ENCODE assay signal across 8 cellular contexts in the genomic region with DNA sequence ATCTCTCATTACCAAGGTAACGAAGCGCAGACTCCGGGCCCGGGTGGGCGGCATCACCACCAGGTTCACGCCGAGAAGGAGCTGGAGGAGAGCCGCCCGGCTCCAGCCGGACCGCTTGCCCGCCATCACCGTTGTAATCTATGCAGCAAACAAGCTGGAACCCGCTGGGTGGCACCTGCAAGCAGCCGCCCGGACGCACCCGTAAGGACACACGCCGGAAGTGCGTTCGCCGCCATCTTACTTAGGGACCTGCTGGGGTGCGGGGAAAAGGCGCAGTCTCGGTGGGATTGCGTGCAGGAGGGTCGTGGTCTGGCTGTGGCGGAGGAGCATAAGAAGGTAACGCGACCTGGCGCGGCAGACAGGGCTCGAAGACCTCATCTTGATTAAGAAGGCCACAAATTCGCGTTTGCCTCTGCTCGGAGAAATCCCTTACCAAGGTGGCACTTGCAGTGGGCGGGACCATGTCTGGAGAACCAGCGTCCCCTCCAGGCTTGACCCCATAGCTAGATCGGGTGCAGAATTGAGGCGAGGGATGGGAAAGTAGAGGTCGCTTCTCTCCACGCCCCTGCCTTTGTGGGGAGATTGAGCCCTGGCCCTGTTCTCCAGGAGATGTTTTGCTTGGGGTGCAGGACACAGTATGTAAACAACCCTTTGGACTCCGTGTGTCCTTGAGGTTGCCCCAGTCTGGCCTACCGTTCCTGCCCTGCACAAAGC. TPM values are rescaled to one million over a fixed set of nuclear protein-coding genes. Genes with fewer than 3 reads are reported as not detected.
DNase-seq lines count a peak whose midpoint lies in the region; ATAC-seq and TF ChIP-seq lines count a peak whose summit lies in the region.

Gene ACP2, minus strand, starts transcription at position 151 of the 714 bp plus-strand sequence. Its CDS starts 25 bp downstream, at position 126.

- H3K27ac Mint-ChIP-seq in activated CD4-positive, alpha-beta T cell treated with anti-CD3 and anti-CD28 coated beads for 36 hours: peak within 1 kb of the TSS; percentile 95

- peaks cover 6% of the 10 kb centered on the region for H3K36me3 Mint-ChIP-seq in activated CD4-positive, alpha-beta T cell treated with anti-CD3 and anti-CD28 coated beads for 36 hours (ENCODE audit: low read depth)

- no peak for TF ChIP-seq CTCF in choroid plexus epithelial cell (conservative IDR thresholded peaks at IDR 0.05; ENCODE audit: low read depth, low read length)

- H3K9me3 Mint-ChIP-seq in activated CD4-positive, alpha-beta T cell treated with anti-CD3 and anti-CD28 coated beads for 36 hours (ENCODE audit: low read depth): no peaks in the 10 kb centered on the region

- DNase-seq in Ammon's horn (ENCODE audit: low spot score) (peak; percentile 95), NCI-H446 (lab: John Stamatoyannopoulos, UW) (peak; percentile 80 to 92), choroid plexus epithelial cell (ENCODE audit: low read depth) (peak; percentile 93), left colon (peak; percentile 88 to 92)
- peak; percentile 94 for DNase-seq in activated CD4-positive, alpha-beta T cell treated with anti-CD3 and anti-CD28 coated beads for 36 hours
- peak; percentile 86 to 88 for DNase-seq in stimulated activated CD4-positive, alpha-beta T cell treated with anti-CD3 and anti-CD28 coated beads, Interleukin-2, amount 100 ng/mL, for 24 hours

- H3K4me3 Mint-ChIP-seq in activated CD4-positive, alpha-beta T cell treated with anti-CD3 and anti-CD28 coated beads for 36 hours: peak within 1 kb of the TSS; percentile 78

- ATAC-seq in GM19023 (IDR thresholded peaks at IDR 0.05; ENCODE audit: unreplicated experiment): peak; percentile 95
- ATAC-seq in HG03196 (IDR thresholded peaks at IDR 0.05; ENCODE audit: unreplicated experiment): peak; percentile 93
- ATAC-seq in activated CD4-positive, alpha-beta T cell treated with anti-CD3 and anti-CD28 coated beads for 36 hours: peak; percentile 97
- ATAC-seq in left colon: peak; percentile 96

- CTCF ChIA-PET in activated CD4-positive, alpha-beta T cell treated with anti-CD3 and anti-CD28 coated beads for 36 hours (lab: Charles Lee): interaction anchor here (0.6 to 2.5 kb wide), 23 partner anchors 10 to 405 kb away, joined by 3 to 18 read pairs (median 4); partner anchors contain the start of genes CSTPP1, DDB2 and PSMC3

- intact Hi-C loops in activated CD4-positive, alpha-beta T cell treated with anti-CD3 and anti-CD28 coated beads for 36 hours (cut with DNase I, micrococcal nuclease): loop anchor here (1.0 to 2.0 kb wide), 11 partner anchors 20 to 549 kb away; partner anchors contain the start of genes CSTPP1 (in 2 of the 2), DDB2 (in 2 of the 2), ARFGAP2 (in 1 of the 2) and ARHGAP1 (in 1 of the 2)
- intact Hi-C loops in left colon (cut with DNase I, micrococcal nuclease): no loop called here

- H3K27me3 Mint-ChIP-seq in activated CD4-positive, alpha-beta T cell treated with anti-CD3 and anti-CD28 coated beads for 36 hours: no peaks in the 10 kb centered on the region

- H3K4me3 ChIP-seq in choroid plexus epithelial cell (ENCODE audit: low read depth, low read length): peak within 1 kb of the TSS; percentile 97

- POLR2A ChIA-PET in activated CD4-positive, alpha-beta T cell treated with anti-CD3 and anti-CD28 coated beads for 36 hours (lab: Charles Lee): interaction anchor here (0.6 to 1.8 kb wide), 20 partner anchors 9 to 1008 kb away, joined by 3 to 18 read pairs (median 4); partner anchors contain the start of genes ARHGAP1, CSTPP1, DDB2 and NR1H3

- peaks cover 22% of the 10 kb centered on the region for H3K4me1 Mint-ChIP-seq in activated CD4-positive, alpha-beta T cell treated with anti-CD3 and anti-CD28 coated beads for 36 hours

RNA-seq across cellular contexts. Expression of gene ACP2, which starts in this region (rescaled TPM):
- total RNA-seq in activated CD4-positive, alpha-beta T cell treated with anti-CD3 and anti-CD28 coated beads for 36 hours: 10 to 100 TPM; 10.2 to 11.2 TPM
- total RNA-seq in left colon: 10 to 100 TPM; 47.8 to 53.5 TPM

Comparison
In these comparisons a context has a peak if more than half of its experiments do, and no peak if none do; other contexts are left out.
1. Peak in every context shown above with its lines: DNase-seq, ATAC-seq and H3K4me3 ChIP-seq.
2. intact Hi-C loops: an anchor here in activated CD4-positive, alpha-beta T cell treated with anti-CD3 and anti-CD28 coated beads for 36 hours (1.0 to 2.0 kb wide); none called in left colon.